Comparison of ENCODE assay signal across 14 cellular contexts in the genomic region with DNA sequence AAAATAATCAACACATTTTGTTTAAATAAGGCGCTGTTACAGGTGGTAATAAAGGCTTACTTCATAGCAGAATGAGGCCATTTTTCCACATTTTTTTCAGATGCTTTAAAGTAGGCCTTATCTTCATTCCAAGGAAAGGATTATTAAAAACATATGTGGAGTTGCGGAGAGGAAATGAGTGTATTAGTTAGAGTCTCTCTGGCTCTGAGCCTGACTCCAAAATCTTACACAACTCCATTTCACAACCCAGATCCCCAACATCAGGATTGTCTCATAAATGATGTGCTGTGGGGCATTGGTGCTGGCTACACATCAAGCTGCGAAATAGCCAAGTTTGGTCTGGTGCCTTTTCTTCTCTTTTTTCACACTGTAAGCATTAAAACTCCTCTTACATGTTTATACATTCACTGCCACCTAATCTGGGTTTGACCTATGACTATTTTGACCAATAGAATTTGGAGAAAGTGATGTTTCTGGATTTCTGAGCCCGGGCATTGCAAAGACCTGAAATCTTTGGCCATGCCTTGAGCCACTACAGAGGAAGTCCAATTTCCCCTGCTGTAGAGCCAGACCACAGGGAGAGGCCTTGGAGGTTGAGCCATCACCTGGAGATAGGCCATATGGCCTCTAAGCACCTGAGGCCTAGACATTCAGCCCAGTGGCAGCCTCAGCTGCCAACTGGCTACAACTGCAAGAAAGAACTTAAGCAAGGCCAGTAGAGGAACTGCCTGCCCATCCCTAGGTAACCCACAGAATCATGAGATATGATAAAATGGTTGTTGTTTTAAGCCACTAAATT. TPM values are rescaled to one million over a fixed set of nuclear protein-coding genes. Genes with fewer than 3 reads are reported as not detected.
DNase-seq lines count a peak whose midpoint lies in the region; FAIRE-seq and TF ChIP-seq lines count a peak whose summit lies in the region.
"Had no signal": no experiment of that assay in that cellular context is flagged by ENCODE, and none has a peak within 500 bp of the region (broad histone marks: within the 10 kb centered on the region; RNA-seq: fewer than 3 reads in every experiment).

No MANE protein-coding gene starts in this region.

- no peaks in the 10 kb centered on the region for H3K27me3 Mint-ChIP-seq in activated CD4-positive, alpha-beta T cell treated with anti-CD3 and anti-CD28 coated beads, Interleukin-2, amount 10 ng/mL, durations not matched to agents 24 days and 14 days

- H3K4me1 Mint-ChIP-seq in activated CD4-positive, alpha-beta T cell treated with anti-CD3 and anti-CD28 coated beads, Interleukin-2, amount 10 ng/mL, durations not matched to agents 24 days and 14 days, result no peaks in the 10 kb centered on the region
- H3K4me1 Mint-ChIP-seq: activated CD4-positive, alpha-beta T cell treated with anti-CD3 and anti-CD28 coated beads for 36 hours; activated naive CD4-positive, alpha-beta T cell treated with anti-CD3 and anti-CD28 coated beads, Interleukin-2, amount 50 U/mL, for 24 hours had no signal

- no peak for FAIRE-seq in H54 (lab: Jason Lieb, UNC)
- FAIRE-seq: HepG2 had no signal

- H3K4me3 ChIP-seq in ACC112 (ENCODE audit: low read depth, low read length) (no peak overlapping the region), choroid plexus epithelial cell (ENCODE audit: low read depth, low read length) (no peak overlapping the region)
- H3K4me3 ChIP-seq: SJCRH30 had no signal

- DNase-seq in MV-4-11 (lab: John Stamatoyannopoulos, UW) (peak; percentile 28), choroid plexus epithelial cell (ENCODE audit: low read depth) (peak; percentile 97), myocyte (ENCODE audit: low read depth) (peak; percentile 37), H54 (ENCODE audit: insufficient read length, low spot score) (no peak), HT-29 (ENCODE audit: low spot score) (no peak), posterior cingulate gyrus (no peak)
- no peak for DNase-seq in activated CD4-positive, alpha-beta T cell treated with anti-CD3 and anti-CD28 coated beads, Interleukin-2, amount 10 ng/mL, durations not matched to agents 24 days and 14 days
- DNase-seq: activated CD4-positive, alpha-beta T cell treated with anti-CD3 and anti-CD28 coated beads for 36 hours; AML-193; SJCRH30 had no signal

- TF ChIP-seq POLR2A in H54 (IDR thresholded peaks at IDR 0.05; ENCODE audit: low read depth, low read length), result no peak

- peak overlapping the region; percentile 66 for H3K27ac ChIP-seq in ACC112 (ENCODE audit: low read depth, low read length)
- H3K27ac ChIP-seq: epithelial cell of prostate, SJCRH30 had no signal

- H3K9me3 Mint-ChIP-seq in activated CD4-positive, alpha-beta T cell treated with anti-CD3 and anti-CD28 coated beads, Interleukin-2, amount 10 ng/mL, durations not matched to agents 24 days and 14 days, result no peaks in the 10 kb centered on the region
- H3K9me3 Mint-ChIP-seq: activated naive CD4-positive, alpha-beta T cell treated with anti-CD3 and anti-CD28 coated beads, Interleukin-2, amount 50 U/mL, for 24 hours had no signal

- no peak overlapping the region for H3K27ac Mint-ChIP-seq in activated CD4-positive, alpha-beta T cell treated with anti-CD3 and anti-CD28 coated beads, Interleukin-2, amount 10 ng/mL, durations not matched to agents 24 days and 14 days
- H3K27ac Mint-ChIP-seq: activated CD4-positive, alpha-beta T cell treated with anti-CD3 and anti-CD28 coated beads for 36 hours; activated naive CD4-positive, alpha-beta T cell treated with anti-CD3 and anti-CD28 coated beads, Interleukin-2, amount 50 U/mL, for 24 hours had no signal

- no peaks in the 10 kb centered on the region for H3K27me3 ChIP-seq in ACC112 (ENCODE audit: insufficient read depth, low read length)
- H3K27me3 ChIP-seq: SJCRH30 had no signal

- H3K79me2 ChIP-seq in ACC112 (ENCODE audit: control insufficient read depth, insufficient read depth, low read length, unreplicated experiment), result no peaks in the 10 kb centered on the region

- no peak for TF ChIP-seq CTCF in choroid plexus epithelial cell (conservative IDR thresholded peaks at IDR 0.05; ENCODE audit: low read depth, low read length)

- no peak overlapping the region for H2AFZ ChIP-seq in ACC112 (ENCODE audit: low read length, unreplicated experiment)

- H3K36me3 Mint-ChIP-seq in activated CD4-positive, alpha-beta T cell treated with anti-CD3 and anti-CD28 coated beads, Interleukin-2, amount 10 ng/mL, durations not matched to agents 24 days and 14 days (ENCODE audit: low read depth), result no peaks in the 10 kb centered on the region
- H3K36me3 Mint-ChIP-seq: activated naive CD4-positive, alpha-beta T cell treated with anti-CD3 and anti-CD28 coated beads, Interleukin-2, amount 50 U/mL, for 24 hours had no signal

- intact Hi-C loops in posterior cingulate gyrus (cut with DNase I), result no loop called here
- intact Hi-C loops in activated CD4-positive, alpha-beta T cell treated with anti-CD3 and anti-CD28 coated beads, Interleukin-2, amount 10 ng/mL, durations not matched to agents 24 days and 14 days (cut with micrococcal nuclease), result no loop called here

- no peak overlapping the region for H3K4me3 Mint-ChIP-seq in activated CD4-positive, alpha-beta T cell treated with anti-CD3 and anti-CD28 coated beads, Interleukin-2, amount 10 ng/mL, durations not matched to agents 24 days and 14 days
- H3K4me3 Mint-ChIP-seq: activated CD4-positive, alpha-beta T cell treated with anti-CD3 and anti-CD28 coated beads for 36 hours; activated naive CD4-positive, alpha-beta T cell treated with anti-CD3 and anti-CD28 coated beads, Interleukin-2, amount 50 U/mL, for 24 hours had no signal

- peaks cover 35% of the 10 kb centered on the region for H3K4me1 ChIP-seq in ACC112 (ENCODE audit: control insufficient read depth, insufficient read depth, low read length, unreplicated experiment)
- H3K4me1 ChIP-seq: SJCRH30 had no signal

- no peaks in the 10 kb centered on the region for H3K36me3 ChIP-seq in ACC112 (ENCODE audit: insufficient read depth, low read length)
- H3K36me3 ChIP-seq: SJCRH30 had no signal

RNA-seq across cellular contexts. Expression of gene SOD3, which starts 16.7 kb away (rescaled TPM):
- total RNA-seq in myocyte, result 5.2 and 6.6 TPM in 2 replicates
- polyA plus RNA-seq in myocyte (2012), result 2.7 TPM
- total RNA-seq in HT-29 (2014; rRNA removed; shearing (Covaris generic)), result 2.0 and 3.3 TPM in 2 replicates
- total RNA-seq in activated CD4-positive, alpha-beta T cell treated with anti-CD3 and anti-CD28 coated beads, Interleukin-2, amount 10 ng/mL, durations not matched to agents 24 days and 14 days, result not detected in 2 replicates
- total RNA-seq: activated CD4-positive, alpha-beta T cell treated with anti-CD3 and anti-CD28 coated beads for 36 hours; HepG2; SJCRH30 had no signal

Comparison
In these comparisons a context has a peak if more than half of its experiments do, and no peak if none do; other contexts are left out.
1. DNase-seq: peak in MV-4-11 (single experiment), choroid plexus epithelial cell (single experiment) and myocyte (single experiment); none in H54 (single experiment), HT-29 (single experiment), posterior cingulate gyrus (0 of 10) and activated CD4-positive, alpha-beta T cell treated with anti-CD3 and anti-CD28 coated beads, Interleukin-2, amount 10 ng/mL, durations not matched to agents 24 days and 14 days (single experiment).